1 cellular context compared by ENCODE assay signal in the genomic region with DNA sequence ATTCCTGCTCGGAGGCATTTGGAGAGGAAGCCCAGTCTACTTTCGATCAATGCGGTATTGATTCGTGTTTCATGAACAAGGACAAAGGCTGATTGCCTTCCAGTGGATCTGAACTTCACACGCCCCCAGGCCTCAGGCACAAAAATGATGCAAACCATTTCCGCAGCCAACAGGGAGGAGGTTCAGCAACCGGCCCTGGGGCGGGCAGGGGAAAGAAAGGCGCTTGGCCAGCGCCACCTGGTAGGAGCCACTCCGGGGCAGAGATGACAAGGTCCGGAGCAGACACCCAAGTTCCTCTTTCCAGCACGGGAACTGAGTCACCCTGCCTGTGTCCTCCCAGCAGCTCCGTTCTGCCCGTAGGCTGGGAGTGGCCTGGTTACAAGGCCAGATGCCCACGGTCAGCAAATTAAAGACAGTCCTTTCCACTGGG.
TF ChIP-seq lines count a peak whose summit lies in the region.

No MANE protein-coding gene starts in this region.

TF ChIP-seq in K562, 482 proteins besides CTCF, POLR2A, EP300 and RAD21 (continued from another document):
- TF ChIP-seq, protein P1, sequence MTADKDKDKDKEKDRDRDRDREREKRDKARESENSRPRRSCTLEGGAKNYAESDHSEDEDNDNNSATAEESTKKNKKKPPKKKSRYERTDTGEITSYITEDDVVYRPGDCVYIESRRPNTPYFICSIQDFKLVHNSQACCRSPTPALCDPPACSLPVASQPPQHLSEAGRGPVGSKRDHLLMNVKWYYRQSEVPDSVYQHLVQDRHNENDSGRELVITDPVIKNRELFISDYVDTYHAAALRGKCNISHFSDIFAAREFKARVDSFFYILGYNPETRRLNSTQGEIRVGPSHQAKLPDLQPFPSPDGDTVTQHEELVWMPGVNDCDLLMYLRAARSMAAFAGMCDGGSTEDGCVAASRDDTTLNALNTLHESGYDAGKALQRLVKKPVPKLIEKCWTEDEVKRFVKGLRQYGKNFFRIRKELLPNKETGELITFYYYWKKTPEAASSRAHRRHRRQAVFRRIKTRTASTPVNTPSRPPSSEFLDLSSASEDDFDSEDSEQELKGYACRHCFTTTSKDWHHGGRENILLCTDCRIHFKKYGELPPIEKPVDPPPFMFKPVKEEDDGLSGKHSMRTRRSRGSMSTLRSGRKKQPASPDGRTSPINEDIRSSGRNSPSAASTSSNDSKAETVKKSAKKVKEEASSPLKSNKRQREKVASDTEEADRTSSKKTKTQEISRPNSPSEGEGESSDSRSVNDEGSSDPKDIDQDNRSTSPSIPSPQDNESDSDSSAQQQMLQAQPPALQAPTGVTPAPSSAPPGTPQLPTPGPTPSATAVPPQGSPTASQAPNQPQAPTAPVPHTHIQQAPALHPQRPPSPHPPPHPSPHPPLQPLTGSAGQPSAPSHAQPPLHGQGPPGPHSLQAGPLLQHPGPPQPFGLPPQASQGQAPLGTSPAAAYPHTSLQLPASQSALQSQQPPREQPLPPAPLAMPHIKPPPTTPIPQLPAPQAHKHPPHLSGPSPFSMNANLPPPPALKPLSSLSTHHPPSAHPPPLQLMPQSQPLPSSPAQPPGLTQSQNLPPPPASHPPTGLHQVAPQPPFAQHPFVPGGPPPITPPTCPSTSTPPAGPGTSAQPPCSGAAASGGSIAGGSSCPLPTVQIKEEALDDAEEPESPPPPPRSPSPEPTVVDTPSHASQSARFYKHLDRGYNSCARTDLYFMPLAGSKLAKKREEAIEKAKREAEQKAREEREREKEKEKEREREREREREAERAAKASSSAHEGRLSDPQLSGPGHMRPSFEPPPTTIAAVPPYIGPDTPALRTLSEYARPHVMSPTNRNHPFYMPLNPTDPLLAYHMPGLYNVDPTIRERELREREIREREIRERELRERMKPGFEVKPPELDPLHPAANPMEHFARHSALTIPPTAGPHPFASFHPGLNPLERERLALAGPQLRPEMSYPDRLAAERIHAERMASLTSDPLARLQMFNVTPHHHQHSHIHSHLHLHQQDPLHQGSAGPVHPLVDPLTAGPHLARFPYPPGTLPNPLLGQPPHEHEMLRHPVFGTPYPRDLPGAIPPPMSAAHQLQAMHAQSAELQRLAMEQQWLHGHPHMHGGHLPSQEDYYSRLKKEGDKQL (CRISPR knock-in tag; IDR thresholded peaks at IDR 0.05; ENCODE audit: borderline replicate concordance) = no peak
- TF ChIP-seq, protein P2, sequence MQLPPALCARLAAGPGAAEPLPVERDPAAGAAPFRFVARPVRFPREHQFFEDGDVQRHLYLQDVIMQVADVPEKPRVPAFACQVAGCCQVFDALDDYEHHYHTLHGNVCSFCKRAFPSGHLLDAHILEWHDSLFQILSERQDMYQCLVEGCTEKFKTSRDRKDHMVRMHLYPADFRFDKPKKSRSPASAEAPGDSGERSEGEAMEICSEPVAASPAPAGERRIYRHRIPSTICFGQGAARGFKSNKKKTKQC (CRISPR knock-in tag; IDR thresholded peaks at IDR 0.05) = no peak
- TF ChIP-seq DDX20 (tag; IDR thresholded peaks at IDR 0.05; ENCODE audit: low read depth) = no peak
- no peak for TF ChIP-seq NCOA6 (IDR thresholded peaks at IDR 0.05)
- no peak for TF ChIP-seq ZC3H8 (IDR thresholded peaks at IDR 0.05)
- TF ChIP-seq MCM3 (IDR thresholded peaks at IDR 0.05) = no peak
- TF ChIP-seq KLF1 (tag; IDR thresholded peaks at IDR 0.05) = no peak
- no peak for TF ChIP-seq PTBP1 (IDR thresholded peaks at IDR 0.05; ENCODE audit: low read depth, low read length)
- TF ChIP-seq ILF3 (IDR thresholded peaks at IDR 0.05; ENCODE audit: borderline replicate concordance) = no peak
- TF ChIP-seq, protein P3, sequence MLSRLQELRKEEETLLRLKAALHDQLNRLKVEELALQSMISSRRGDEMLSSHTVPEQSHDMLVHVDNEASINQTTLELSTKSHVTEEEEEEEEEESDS (CRISPR knock-in tag; IDR thresholded peaks at IDR 0.05) = no peak
- TF ChIP-seq MTA3 (IDR thresholded peaks at IDR 0.05; ENCODE audit: borderline replicate concordance) = no peak
- TF ChIP-seq ZNF224 (CRISPR knock-in tag; IDR thresholded peaks at IDR 0.05) = no peak
- TF ChIP-seq NRF1 (conservative IDR thresholded peaks at IDR 0.05 in 1 of 2, IDR thresholded peaks at IDR 0.05 in 1 of 2) = peak; percentile 13 to 41; a peak in 2 of 4 replicates
- peak; percentile 89 for TF ChIP-seq SPI1 (IDR thresholded peaks at IDR 0.05; ENCODE audit: borderline replicate concordance, low read depth, low read length)
- TF ChIP-seq ARID1B (IDR thresholded peaks at IDR 0.05) = peak; percentile 36; the same call in 1 of the 2 replicates
- TF ChIP-seq SMARCE1 (IDR thresholded peaks at IDR 0.05) = peak; percentile 57; the same call in 1 of the 2 replicates
- TF ChIP-seq, protein P4, sequence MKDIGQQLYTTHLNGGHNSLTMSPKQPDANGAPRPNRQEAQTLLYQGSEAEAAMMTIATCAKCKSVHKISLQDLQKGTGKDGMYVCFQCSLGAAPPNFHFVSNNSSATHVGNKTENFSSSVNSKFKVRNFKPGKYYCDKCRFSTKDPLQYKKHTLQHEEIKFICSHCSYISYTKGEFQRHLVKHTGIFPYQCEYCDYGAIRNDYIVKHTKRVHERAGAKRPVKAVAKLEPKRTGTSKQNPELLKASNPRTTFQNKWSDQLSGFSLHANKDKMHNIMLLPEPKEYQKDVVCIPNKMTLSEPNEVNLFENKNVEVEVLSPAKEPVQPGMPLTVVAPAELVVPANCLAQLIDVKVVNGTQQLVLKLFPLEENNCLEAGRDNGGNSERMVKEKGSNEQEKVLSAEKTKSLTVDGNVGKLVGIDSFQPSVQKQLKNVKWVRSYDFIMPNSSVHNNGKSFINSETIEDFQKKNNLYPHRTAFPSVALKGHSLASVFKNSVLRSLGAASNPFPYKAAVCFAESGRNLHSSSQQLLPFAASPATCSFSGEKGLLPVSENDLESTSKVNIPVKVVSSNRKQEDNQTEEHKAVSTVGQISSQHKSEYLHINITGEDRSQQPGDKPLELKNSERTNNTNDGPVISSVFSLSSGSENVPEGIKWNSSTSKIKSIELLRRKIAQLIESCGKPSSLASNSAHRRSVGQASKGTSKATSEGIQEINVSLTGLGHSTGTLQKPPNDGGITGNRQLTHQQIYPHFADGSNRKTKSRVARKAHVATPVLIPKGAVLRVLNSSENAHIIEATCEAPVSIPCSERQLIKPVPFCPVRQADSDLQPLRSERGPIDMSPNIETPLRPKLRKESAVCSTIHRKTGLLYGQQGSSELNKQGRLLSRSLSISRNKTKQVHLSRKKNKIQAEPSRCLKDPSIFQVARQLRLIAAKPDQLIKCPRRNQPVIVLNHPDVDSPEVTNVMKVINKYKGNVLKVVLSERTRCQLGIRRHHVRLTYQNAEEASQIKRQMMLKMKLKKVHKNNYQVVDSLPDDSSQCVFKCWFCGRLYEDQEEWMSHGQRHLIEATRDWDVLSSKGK (CRISPR knock-in tag; IDR thresholded peaks at IDR 0.05) = no peak
- TF ChIP-seq, protein P5, sequence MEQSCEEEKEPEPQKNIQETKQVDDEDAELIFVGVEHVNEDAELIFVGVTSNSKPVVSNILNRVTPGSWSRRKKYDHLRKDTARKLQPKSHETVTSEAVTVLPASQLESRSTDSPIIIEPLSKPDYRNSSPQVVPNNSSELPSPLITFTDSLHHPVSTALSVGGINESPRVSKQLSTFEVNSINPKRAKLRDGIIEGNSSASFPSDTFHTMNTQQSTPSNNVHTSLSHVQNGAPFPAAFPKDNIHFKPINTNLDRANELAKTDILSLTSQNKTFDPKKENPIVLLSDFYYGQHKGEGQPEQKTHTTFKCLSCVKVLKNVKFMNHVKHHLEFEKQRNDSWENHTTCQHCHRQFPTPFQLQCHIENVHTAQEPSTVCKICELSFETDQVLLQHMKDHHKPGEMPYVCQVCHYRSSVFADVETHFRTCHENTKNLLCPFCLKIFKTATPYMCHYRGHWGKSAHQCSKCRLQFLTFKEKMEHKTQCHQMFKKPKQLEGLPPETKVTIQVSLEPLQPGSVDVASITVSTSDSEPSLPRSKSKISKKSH (CRISPR knock-in tag; IDR thresholded peaks at IDR 0.05) = no peak
- peak; percentile 31; the same call in 1 of the 2 replicates for TF ChIP-seq CREM (IDR thresholded peaks at IDR 0.05; ENCODE audit: low read depth)
- TF ChIP-seq L3MBTL2 (IDR thresholded peaks at IDR 0.05) = no peak
- no peak for TF ChIP-seq FOXP1 (CRISPR knock-in tag; IDR thresholded peaks at IDR 0.05)
- no peak for TF ChIP-seq PRMT5 (CRISPR knock-in tag; IDR thresholded peaks at IDR 0.05)
- TF ChIP-seq ZNF717 (CRISPR knock-in tag; IDR thresholded peaks at IDR 0.05) = no peak
- TF ChIP-seq KAT7 (CRISPR knock-in tag; IDR thresholded peaks at IDR 0.05; ENCODE audit: borderline replicate concordance) = no peak
- TF ChIP-seq ELF2 (CRISPR knock-in tag; IDR thresholded peaks at IDR 0.05) = no peak
- TF ChIP-seq NCOA1 (IDR thresholded peaks at IDR 0.05; ENCODE audit: low read depth) = no peak
- TF ChIP-seq POLR3G (IDR thresholded peaks at IDR 0.05; ENCODE audit: extremely low read depth, insufficient read length, insufficient replicate concordance) = no peak
- TF ChIP-seq BHLHE40 (IDR thresholded peaks at IDR 0.05; ENCODE audit: low read length) = peak; percentile 72
- no peak for TF ChIP-seq MEF2D (tag; conservative IDR thresholded peaks at IDR 0.05; ENCODE audit: low read depth)
- TF ChIP-seq PPARD (CRISPR knock-in tag; IDR thresholded peaks at IDR 0.05) = no peak
- no peak for TF ChIP-seq MECOM (CRISPR knock-in tag; IDR thresholded peaks at IDR 0.05)
